16 cellular contexts compared by ENCODE assay signal in the genomic region with DNA sequence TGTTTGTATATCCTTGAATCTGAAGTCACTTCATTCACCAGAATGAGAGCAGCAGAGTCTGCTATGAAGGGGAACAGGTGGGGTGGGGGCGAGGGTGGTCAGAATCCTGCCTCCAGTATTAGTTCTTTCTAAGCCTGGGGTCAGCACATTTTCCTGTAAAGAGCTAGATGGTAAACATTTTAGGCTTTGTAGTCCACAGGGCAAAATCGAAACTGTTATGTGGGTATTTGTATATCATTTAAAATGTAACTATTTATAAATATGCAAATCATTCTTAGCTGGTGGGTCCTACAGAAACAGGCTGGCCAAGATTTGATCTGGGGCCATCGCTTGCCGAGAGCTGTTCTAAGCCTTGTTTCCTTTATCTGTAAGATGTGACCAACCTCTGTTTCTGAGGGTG.
DNase-seq lines count a peak whose midpoint lies in the region; ATAC-seq and TF ChIP-seq lines count a peak whose summit lies in the region.
"Had no signal": no experiment of that assay in that cellular context is flagged by ENCODE, and none has a peak within 500 bp of the region (broad histone marks: within the 10 kb centered on the region; RNA-seq: fewer than 3 reads in every experiment).

No MANE protein-coding gene starts in this region.

- no peak overlapping the region for H2AFZ ChIP-seq in OCI-LY7 (ENCODE audit: low read length)
- H2AFZ ChIP-seq: GM23338 had no signal

- intact Hi-C loops in OCI-LY7 (cut with micrococcal nuclease; ENCODE audit: unreplicated experiment), result no loop called here
- intact Hi-C loops in MCF 10A (cut with micrococcal nuclease), result no loop called here

- H3K36me3 ChIP-seq in OCI-LY7 (ENCODE audit: insufficient read depth, low read length) (no peaks in the 10 kb centered on the region), upper lobe of left lung (no peaks in the 10 kb centered on the region)

- H3K9me3 Mint-ChIP-seq in MCF 10A (ENCODE audit: unreplicated experiment), result no peaks in the 10 kb centered on the region

- peaks cover 57% of the 10 kb centered on the region for H3K27me3 Mint-ChIP-seq in MCF 10A (ENCODE audit: insufficient read depth, unreplicated experiment)

- DNase-seq in NCI-H526 (lab: John Stamatoyannopoulos, UW) (peak; percentile 23 to 57), OCI-LY7 (ENCODE audit: low spot score) (peak; percentile 7), germinal center (ENCODE audit: low spot score) (peak; percentile 12), MCF 10A (ENCODE audit: unreplicated experiment) (no peak), upper lobe of left lung (no peak), GDM1 (lab: John Stamatoyannopoulos, UW) (no peak)
- DNase-seq: C1 segment of cervical spinal cord; Calu3; CD4-positive, alpha-beta memory T cell; COR-L47; DMS53; DMS79 treated with DMSO at 0.1 percent for 48 hours; H9 had no signal

- TF ChIP-seq CTCF in OCI-LY7 (conservative IDR thresholded peaks at IDR 0.05; ENCODE audit: low read length) (no peak), MCF 10A (IDR thresholded peaks at IDR 0.05; ENCODE audit: unreplicated experiment) (no peak), upper lobe of left lung (IDR thresholded peaks at IDR 0.05) (no peak)

- TF ChIP-seq POLR2A in upper lobe of left lung (IDR thresholded peaks at IDR 0.05), result no peak

- H3K27ac ChIP-seq in OCI-LY7 (ENCODE audit: low read depth, low read length, poor library complexity, severe bottlenecking) (no peak overlapping the region), upper lobe of left lung (no peak overlapping the region)

- H3K4me3 ChIP-seq in OCI-LY7 (ENCODE audit: low read depth, low read length, poor library complexity, severe bottlenecking) (no peak overlapping the region), upper lobe of left lung (no peak overlapping the region)
- H3K4me3 ChIP-seq: GM12878, GM23338 had no signal

- H3K4me2 ChIP-seq in OCI-LY7 (ENCODE audit: low read length), result peak overlapping the region; percentile 43; the same call in 1 of the 2 replicates
- H3K4me2 ChIP-seq: GM23338 had no signal

- H3K36me3 Mint-ChIP-seq in MCF 10A (ENCODE audit: insufficient read depth, unreplicated experiment), result no peaks in the 10 kb centered on the region
- H3K36me3 Mint-ChIP-seq: CD4-positive, alpha-beta memory T cell had no signal

- BruUV-seq in OCI-LY7 (replicated peaks; lab: Mats Ljungman, UMichigan) (no TSS peak), MCF 10A (replicated peaks; lab: Mats Ljungman, UMichigan) (no TSS peak)

- 71 to 77% methylated on average over 4 of the region's 4 CpGs for WGBS in upper lobe of left lung, 2 donors

- no peak overlapping the region for H3K4me3 Mint-ChIP-seq in MCF 10A (ENCODE audit: unreplicated experiment)
- H3K4me3 Mint-ChIP-seq: CD4-positive, alpha-beta memory T cell; GM23338; H9 had no signal

- POLR2A ChIA-PET in OCI-LY7 (lab: Charles Lee) (interaction anchor here (0.5 to 0.8 kb wide), 2 partner anchors 18 to 71 kb away, joined by 3 to 5 read pairs; no protein-coding TSS in a partner anchor), MCF 10A (lab: Yijun Ruan, JAX) (no interaction called here)

- no peaks in the 10 kb centered on the region for H4K20me1 ChIP-seq in OCI-LY7 (ENCODE audit: insufficient read depth, low read length)

- H3K27me3 ChIP-seq in upper lobe of left lung, result no peaks in the 10 kb centered on the region

- no peak for TF ChIP-seq EP300 in upper lobe of left lung (IDR thresholded peaks at IDR 0.05)

- H3K4me1 ChIP-seq in OCI-LY7 (ENCODE audit: insufficient read depth, low read length, poor library complexity, severe bottlenecking) (peaks cover 18% of the 10 kb centered on the region), upper lobe of left lung (no peaks in the 10 kb centered on the region)

- H3K79me2 ChIP-seq in OCI-LY7 (ENCODE audit: insufficient read depth, low read depth, low read length), result no peaks in the 10 kb centered on the region

- H3K27ac Mint-ChIP-seq in MCF 10A (ENCODE audit: low read depth, unreplicated experiment), result no peak overlapping the region
- H3K27ac Mint-ChIP-seq: CD4-positive, alpha-beta memory T cell had no signal

- H3K4me1 Mint-ChIP-seq in MCF 10A (ENCODE audit: insufficient read depth, unreplicated experiment), result no peaks in the 10 kb centered on the region
- H3K4me1 Mint-ChIP-seq: CD4-positive, alpha-beta memory T cell had no signal

- H3K9me3 ChIP-seq in OCI-LY7 (ENCODE audit: low read length), result no peaks in the 10 kb centered on the region
- H3K9me3 ChIP-seq in upper lobe of left lung, result peaks cover 0 to 7% (median 0%) of the 10 kb centered on the region in 4 donors

- no peak for ATAC-seq in upper lobe of left lung (ENCODE audit: low FRiP score in 2 of 2)
- ATAC-seq: GM12878, GM23338, HCT116 had no signal

- CTCF ChIA-PET in OCI-LY7 (lab: Charles Lee; ENCODE audit: unreplicated experiment) (no interaction called here), MCF 10A (lab: Yijun Ruan, JAX) (interaction anchor here (0.9 kb wide), 1 partner anchor 19 kb away, joined by 3 read pairs; no protein-coding TSS in a partner anchor)

- no peaks in the 10 kb centered on the region for H3K9me2 ChIP-seq in OCI-LY7 (ENCODE audit: insufficient read depth, low read length)

Comparison
In these comparisons a context has a peak if more than half of its experiments do, and no peak if none do; other contexts are left out.
1. DNase-seq: peak in NCI-H526 (2 of 2), OCI-LY7 (single experiment) and germinal center (single experiment); none in MCF 10A (single experiment), upper lobe of left lung (0 of 2) and GDM1 (single experiment).